ENCODE assay signal across 8 cellular contexts in the genomic region with DNA sequence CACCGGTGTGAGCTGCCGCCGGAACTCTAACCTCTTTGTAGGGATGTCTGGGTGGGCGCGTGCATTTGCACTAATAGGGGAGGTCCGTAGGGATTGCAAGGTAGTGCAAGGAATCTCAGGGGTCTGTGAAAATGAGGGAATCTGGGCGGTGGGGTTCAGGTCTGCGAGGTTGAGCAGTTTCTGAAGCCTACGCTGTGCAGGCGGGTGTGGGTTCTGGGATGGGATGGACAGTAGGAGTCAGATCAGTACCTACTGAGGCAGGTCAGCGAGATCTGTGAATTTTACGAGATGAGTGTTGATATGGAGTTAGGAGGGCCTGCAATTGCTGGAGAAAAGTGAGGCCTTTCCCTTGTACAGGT. TPM values are rescaled to one million over a fixed set of nuclear protein-coding genes. Genes with fewer than 3 reads are reported as not detected.
DNase-seq lines count a peak whose midpoint lies in the region; ATAC-seq, FAIRE-seq and TF ChIP-seq lines count a peak whose summit lies in the region.

No MANE protein-coding gene starts in this region.

- no peaks in the 10 kb centered on the region for H3K9me3 ChIP-seq in duodenal mucosa (ENCODE audit: control insufficient read depth in 1 of 2, low read length in 2 of 2)

- H3K4me3 ChIP-seq in Jurkat, Clone E6-1 (ENCODE audit: low read length), result peak overlapping the region; percentile 62
- peak overlapping the region; percentile 90 to 94 for H3K4me3 ChIP-seq in duodenal mucosa (ENCODE audit: low read depth in 1 of 2, low read length in 2 of 2)

- H3K4me1 ChIP-seq in duodenal mucosa (ENCODE audit: control insufficient read depth in 1 of 2, insufficient read depth in 2 of 2, low read length in 2 of 2), result peaks cover 35 to 38% of the 10 kb centered on the region in 2 donors

- H3K27me3 Mint-ChIP-seq in CD14-positive monocyte (ENCODE audit: low read depth in 3 of 3) (peaks cover 0 to 7% (median 3%) of the 10 kb centered on the region in 3 donors), nephron (ENCODE audit: low read depth) (peaks cover 5% of the 10 kb centered on the region)

- intact Hi-C loops in CD14-positive monocyte (cut with micrococcal nuclease), result loop anchor here (5.0 to 10.0 kb wide), 6 partner anchors 46 to 452 kb away; a partner anchor contains a TSS

- ATAC-seq in esophagus mucosa, result no peak

- H3K4me3 Mint-ChIP-seq in CD14-positive monocyte, result peak overlapping the region; percentile 97 to 99
- peak overlapping the region; percentile 93 to 97 (median 94) for H3K4me3 Mint-ChIP-seq in nephron

- H3K36me3 ChIP-seq in duodenal mucosa (ENCODE audit: control insufficient read depth in 1 of 2, insufficient read depth in 2 of 2, low read length in 2 of 2), result no peaks in the 10 kb centered on the region

- H3K27ac Mint-ChIP-seq in CD14-positive monocyte (peak overlapping the region; percentile 99 to 100 (median 99)), nephron (peak overlapping the region; percentile 90 to 97 (median 93))

- CTCF ChIA-PET in HEK293T (lab: Yijun Ruan, JAX), result interaction anchor here (0.5 to 1.7 kb wide), 4 partner anchors 13 to 482 kb away, joined by 3 to 4 read pairs (median 4); no protein-coding TSS in a partner anchor

- POLR2A ChIA-PET in HEK293T (lab: Yijun Ruan, JAX), result interaction anchor here (1.5 kb wide), 1 partner anchor 13 kb away, joined by 5 read pairs; a partner anchor contains a TSS

- H3K9me3 Mint-ChIP-seq in CD14-positive monocyte, result peaks cover 0 to 3% (median 0%) of the 10 kb centered on the region in 7 donors
- H3K9me3 Mint-ChIP-seq in nephron, result no peaks in the 10 kb centered on the region

- DNase-seq in CD14-positive monocyte (ENCODE audit: low spot score) (no peak), NCI-H2227 (lab: John Stamatoyannopoulos, UW; ENCODE audit: unreplicated experiment) (no peak), H54 (ENCODE audit: insufficient read length, low spot score) (no peak), HEK293T (ENCODE audit: extremely low spot score) (no peak)
- no peak for DNase-seq in Jurkat, Clone E6-1 (ENCODE audit: low read depth, low spot score)

- TF ChIP-seq CTCF in CD14-positive monocyte (IDR thresholded peaks at IDR 0.05) (no peak), nephron (IDR thresholded peaks at IDR 0.05; ENCODE audit: unreplicated experiment in 3 of 3) (no peak)

- no peak for FAIRE-seq in H54 (lab: Jason Lieb, UNC)

- H3K27me3 ChIP-seq in duodenal mucosa (ENCODE audit: control insufficient read depth in 1 of 2, insufficient read depth in 2 of 2, low read length in 2 of 2), result no peaks in the 10 kb centered on the region

- peak overlapping the region; percentile 81 for H3K27ac ChIP-seq in duodenal mucosa (ENCODE audit: low read depth, low read length)

- no peak for TF ChIP-seq POLR2A in H54 (IDR thresholded peaks at IDR 0.05; ENCODE audit: low read depth, low read length)

- H3K9ac ChIP-seq in duodenal mucosa (ENCODE audit: low read depth in 1 of 2, low read length in 2 of 2), result peak overlapping the region; percentile 61 to 73

- H3K4me1 Mint-ChIP-seq in CD14-positive monocyte (peaks cover 46% of the 10 kb centered on the region), nephron (peaks cover 28% of the 10 kb centered on the region)

- H3K36me3 Mint-ChIP-seq in CD14-positive monocyte (peaks cover 7 to 12% of the 10 kb centered on the region in 2 donors), nephron (ENCODE audit: low read depth) (peaks cover 3% of the 10 kb centered on the region)

TF ChIP-seq in HEK293T, 16 proteins besides CTCF, POLR2A, EP300 and RAD21:
- no peak for TF ChIP-seq SP1 (IDR thresholded peaks at IDR 0.05)

RNA-seq across cellular contexts. Expression of a gene that starts 0.9 kb away (rescaled TPM):
- polyA plus RNA-seq in CD14-positive monocyte, result 10 to 100 TPM; 18.5 to 23.7 TPM
- 9.3 TPM for polyA plus RNA-seq in Jurkat, Clone E6-1 (2012; ENCODE audit: insufficient read depth, insufficient read length)
- 22.7 TPM for total RNA-seq in esophagus mucosa

RNA-seq across cellular contexts. Expression of a gene that starts 13.6 kb away (rescaled TPM):
- 10 to 100 TPM; 50.3 to 62.0 TPM for polyA plus RNA-seq in CD14-positive monocyte
- 282 TPM for polyA plus RNA-seq in Jurkat, Clone E6-1 (2012; ENCODE audit: insufficient read depth, insufficient read length)
- total RNA-seq in esophagus mucosa, result 126 TPM

RNA-seq across cellular contexts. Expression of a gene that starts 20.1 kb away (rescaled TPM):
- polyA plus RNA-seq in CD14-positive monocyte, result 10 to 100 TPM; 15.7 to 19.1 TPM
- polyA plus RNA-seq in Jurkat, Clone E6-1 (2012; ENCODE audit: insufficient read depth, insufficient read length), result 23.8 TPM
- 22.8 TPM for total RNA-seq in esophagus mucosa

RNA-seq across cellular contexts. Expression of a gene that starts 36.8 kb away (rescaled TPM):
- polyA plus RNA-seq in CD14-positive monocyte, result 1 to 10 TPM; 2.0 to 2.5 TPM
- polyA plus RNA-seq in Jurkat, Clone E6-1 (2012; ENCODE audit: insufficient read depth, insufficient read length), result 155 TPM
- 22.0 TPM for total RNA-seq in esophagus mucosa

RNA-seq across cellular contexts. Expression of a gene that starts 44.1 kb away (rescaled TPM):
- 100 to 1,000 TPM; 130 to 180 TPM for polyA plus RNA-seq in CD14-positive monocyte
- polyA plus RNA-seq in Jurkat, Clone E6-1 (2012; ENCODE audit: insufficient read depth, insufficient read length), result 227 TPM
- total RNA-seq in esophagus mucosa, result 158 TPM
